ENCODE assay signal across 26 cellular contexts in genomic region chr1:67759066-67759465, GRCh38.
DNase-seq lines count a peak whose midpoint lies in the region; ATAC-seq, FAIRE-seq and TF ChIP-seq lines count a peak whose summit lies in the region.
"Had no signal": no experiment of that assay in that cellular context is flagged by ENCODE, and none has a peak within 500 bp of the region (broad histone marks: within the 10 kb centered on the region; RNA-seq: fewer than 3 reads in every experiment).

No MANE protein-coding gene starts in this region.

- H3K18ac ChIP-seq in IMR-90 (ENCODE audit: low read depth, low read length), result peak overlapping the region; percentile 20; the same call in 1 of the 2 replicates

- peaks cover 7% of the 10 kb centered on the region for H3K4me1 Mint-ChIP-seq in T-helper 17 cell

- H3K36me3 ChIP-seq in IMR-90 (ENCODE audit: control insufficient read depth, insufficient read depth, low read length), result peaks cover 6% of the 10 kb centered on the region; the same call in 1 of the 2 replicates
- H3K36me3 ChIP-seq in K562 (ENCODE audit: control insufficient read depth, insufficient read depth, low read length), result no peaks in the 10 kb centered on the region
- no peaks in the 10 kb centered on the region for H3K36me3 ChIP-seq in lung (ENCODE audit: control insufficient read depth in 2 of 2, insufficient read depth in 2 of 2, low read length in 2 of 2)
- H3K36me3 ChIP-seq in thyroid gland, result no peaks in the 10 kb centered on the region
- no peaks in the 10 kb centered on the region for H3K36me3 ChIP-seq in prostate gland
- H3K36me3 ChIP-seq: SJCRH30 had no signal

- H3K9me1 ChIP-seq in IMR-90 (ENCODE audit: insufficient read depth, low read length), result peaks cover 30% of the 10 kb centered on the region
- H3K9me1 ChIP-seq in K562 (ENCODE audit: control insufficient read depth, insufficient read depth, low read length), result no peaks in the 10 kb centered on the region

- no peak overlapping the region for H4K5ac ChIP-seq in IMR-90 (ENCODE audit: low read depth, low read length)

- no peak for TF ChIP-seq RAD21 in IMR-90 (IDR thresholded peaks at IDR 0.05; ENCODE audit: low read length)
- TF ChIP-seq RAD21 in K562 (CRISPR knock-in tag; conservative IDR thresholded peaks at IDR 0.05 in 1 of 2, IDR thresholded peaks at IDR 0.05 in 1 of 2), result no peak

- no peak for DNase-seq in IMR-90
- no peak for DNase-seq in K562 (ENCODE audit: extremely low read depth in 1 of 4, low spot score in 3 of 4)
- DNase-seq in lung (ENCODE audit: low spot score), result no peak
- no peak for DNase-seq in thyroid gland
- no peak for DNase-seq in T-helper 17 cell
- no peak for DNase-seq in sciatic nerve (ENCODE audit: low spot score)
- no peak for DNase-seq in prostate gland (ENCODE audit: low spot score)
- DNase-seq: activated CD4-positive, alpha-beta T cell treated with anti-CD3 and anti-CD28 coated beads for 48 hours; activated naive CD4-positive, alpha-beta T cell treated with anti-CD3 and anti-CD28 coated beads for 36 hours; activated T-cell treated with anti-CD3 and anti-CD28 coated beads, Interleukin-2, amount 50 U/mL, for 72 hours; AML-193; amygdala; CD8-positive, alpha-beta T cell; foreskin melanocyte; Kasumi-1; naive B cell; NCI-H1048; NCI-H187 treated with DMSO at 0.1 percent for 48 hours; NCI-H345; right cardiac atrium; SJCRH30; T-helper 2 cell had no signal

- no peaks in the 10 kb centered on the region for H3K79me2 ChIP-seq in K562 (ENCODE audit: control insufficient read depth, insufficient read depth, low read length)

- H3K9me3 ChIP-seq in IMR-90 (ENCODE audit: control insufficient read depth, insufficient read depth, low read length) (no peaks in the 10 kb centered on the region), K562 (replicated peaks; ENCODE audit: control insufficient read depth, insufficient read depth, low read depth, low read length) (no peaks in the 10 kb centered on the region), lung (ENCODE audit: control insufficient read depth in 2 of 2, insufficient read depth in 1 of 2, low read length in 1 of 2) (no peaks in the 10 kb centered on the region), thyroid gland (no peaks in the 10 kb centered on the region), T-helper 17 cell (ENCODE audit: control insufficient read depth, low read length, poor library complexity, severe bottlenecking) (no peaks in the 10 kb centered on the region), prostate gland (no peaks in the 10 kb centered on the region)
- H3K9me3 ChIP-seq: SJCRH30 had no signal

- H3K27ac ChIP-seq in IMR-90 (ENCODE audit: insufficient read depth, low read length) (peak overlapping the region; percentile 1; the same call in 1 of the 2 replicates), K562 (ENCODE audit: extremely low read depth, low read depth, low read length) (no peak overlapping the region; the same call in 2 of the 3 replicates), lung (ENCODE audit: low read depth in 1 of 2, low read length in 1 of 2) (no peak overlapping the region), thyroid gland (peak overlapping the region; percentile 67 to 90 (median 80)), prostate gland (no peak overlapping the region)

- H3K14ac ChIP-seq in IMR-90 (replicated peaks; ENCODE audit: low read depth, low read length), result peak overlapping the region; percentile 61

- no peak overlapping the region for H3K27ac Mint-ChIP-seq in T-helper 17 cell
- H3K27ac Mint-ChIP-seq: activated naive CD4-positive, alpha-beta T cell treated with anti-CD3 and anti-CD28 coated beads for 36 hours; activated T-cell treated with anti-CD3 and anti-CD28 coated beads, Interleukin-2, amount 50 U/mL, for 72 hours; CD8-positive, alpha-beta T cell had no signal

- H3K4me1 ChIP-seq in IMR-90 (ENCODE audit: control insufficient read depth, insufficient read depth, low read length), result peaks cover 17% of the 10 kb centered on the region
- peaks cover 8 to 28% of the 10 kb centered on the region in 2 experiments for H3K4me1 ChIP-seq in K562 (replicated peaks in 1 of 2; ENCODE audit: control insufficient read depth in 2 of 2, insufficient read depth in 2 of 2, low read length in 2 of 2)
- H3K4me1 ChIP-seq in lung (ENCODE audit: control insufficient read depth in 2 of 2, insufficient read depth in 2 of 2, low read length in 2 of 2), result peaks cover 4 to 15% of the 10 kb centered on the region in 2 donors
- peaks cover 36 to 63% of the 10 kb centered on the region in 2 donors for H3K4me1 ChIP-seq in thyroid gland
- H3K4me1 ChIP-seq in prostate gland (replicated peaks), result peaks cover 6% of the 10 kb centered on the region

- ATAC-seq in IMR-90 (ENCODE audit: low read depth), result no peak
- ATAC-seq in K562, result peak; percentile 31
- peak; percentile 29 for ATAC-seq in lung (ENCODE audit: insufficient read depth, low FRiP score)
- ATAC-seq in T-helper 17 cell, result no peak
- ATAC-seq in sciatic nerve, result no peak
- ATAC-seq: activated T-cell treated with anti-CD3 and anti-CD28 coated beads, Interleukin-2, amount 50 U/mL, for 72 hours; CD8-positive, alpha-beta T cell had no signal

- peak; percentile 15 for FAIRE-seq in K562 (lab: Jason Lieb, UNC)
- FAIRE-seq: G401.6, HTR-8/SVneo, keratinocyte had no signal

- peak overlapping the region; percentile 55 for H2BK120ac ChIP-seq in IMR-90 (ENCODE audit: low read depth, low read length)

- H3K4me3 ChIP-seq in IMR-90 (ENCODE audit: insufficient read depth, low read depth, low read length) (no peak overlapping the region), K562 (no peak overlapping the region), lung (no peak overlapping the region), thyroid gland (replicated peaks in 1 of 3) (no peak overlapping the region), prostate gland (no peak overlapping the region)
- H3K4me3 ChIP-seq: PC-9, SJCRH30 had no signal

- POLR2A ChIA-PET in IMR-90 (lab: Charles Lee; ENCODE audit: unreplicated experiment) (no interaction called here), K562 (lab: Yijun Ruan, JAX) (interaction anchor here (1.1 to 3.1 kb wide), 4 partner anchors 70 to 90 kb away, joined by 3 to 52 read pairs (median 6); partner anchors contain the start of gene GADD45A)

- intact Hi-C loops in IMR-90 (cut with micrococcal nuclease), result no loop called here
- intact Hi-C loops in K562 (cut with micrococcal nuclease), result no loop called here
- intact Hi-C loops in thyroid gland (cut with DNase I), result loop anchor here (10.0 kb wide), 2 partner anchors 74 to 204 kb away; partner anchors contain the start of gene GADD45A
- intact Hi-C loops in sciatic nerve (cut with DNase I), result loop anchor here (10.0 kb wide), 1 partner anchor 74 kb away; the partner anchor contains the start of gene GADD45A
- intact Hi-C loops in prostate gland (cut with DNase I), result loop anchor here (10.0 kb wide), 1 partner anchor 324 kb away; the partner anchor contains the start of gene SERBP1

- H3K27me3 ChIP-seq in IMR-90 (ENCODE audit: control insufficient read depth, insufficient read depth, low read length) (no peaks in the 10 kb centered on the region), K562 (ENCODE audit: control insufficient read depth in 2 of 2, insufficient read depth in 2 of 2, low read length in 2 of 2) (no peaks in the 10 kb centered on the region), lung (ENCODE audit: control insufficient read depth, insufficient read depth) (no peaks in the 10 kb centered on the region), thyroid gland (no peaks in the 10 kb centered on the region), prostate gland (replicated peaks; ENCODE audit: insufficient read depth) (no peaks in the 10 kb centered on the region)
- H3K27me3 ChIP-seq: SJCRH30 had no signal

- H4K8ac ChIP-seq in IMR-90 (ENCODE audit: low read depth in 2 of 2, low read length in 2 of 2), result peak overlapping the region in 1 of 2 experiments; percentile 17; a peak in 1 of 4 replicates

- H4K91ac ChIP-seq in IMR-90 (ENCODE audit: insufficient read depth, low read depth, low read length), result peak overlapping the region; percentile 51

- in situ Hi-C loops in IMR-90 (cut with MboI; ENCODE audit: low sequenced_read_pairs) (loop anchor here (5.0 to 25.0 kb wide), 3 partner anchors 67 to 347 kb away; no protein-coding TSS in a partner anchor), K562 (cut with MboI) (no loop called here)

- H3K9ac ChIP-seq in IMR-90 (ENCODE audit: low read depth, low read length), result 0 out of 2 replicates have a peak overlapping the region, but pooled peaks have one; percentile 14
- H3K9ac ChIP-seq in K562 (ENCODE audit: insufficient read depth in 1 of 2, low read depth in 2 of 2, low read length in 2 of 2), result no peak overlapping the region

- no peak overlapping the region for H3K56ac ChIP-seq in IMR-90 (ENCODE audit: extremely low read depth, insufficient read depth, low read length)

- H3K4ac ChIP-seq in IMR-90 (ENCODE audit: low read depth, low read length), result peak overlapping the region; percentile 45

- peaks cover 19% of the 10 kb centered on the region; the same call in 1 of the 2 replicates for H4K20me1 ChIP-seq in IMR-90 (ENCODE audit: insufficient read depth, low read length)
- no peaks in the 10 kb centered on the region for H4K20me1 ChIP-seq in K562 (replicated peaks; ENCODE audit: control insufficient read depth, insufficient read depth, low read length)

- peak overlapping the region; percentile 79; the same call in 1 of the 3 replicates for H2BK15ac ChIP-seq in IMR-90 (ENCODE audit: low read depth, low read length)

- no CpG with 5 or more reads among the region's 3 CpGs for WGBS in IMR-90 (ENCODE audit: extremely low coverage in 2 of 2, insufficient read length in 1 of 2), 2 experiments
- 59% methylated on average over 3 of the region's 3 CpGs for WGBS in K562 (ENCODE audit: insufficient coverage, low coverage, missing lambda C conversion rate)
- 79 to 95% methylated on average over 3 of the region's 3 CpGs for WGBS in lung, 2 donors
- 65 to 68% methylated on average over 3 of the region's 3 CpGs for whole genome bisulfite sequencing in thyroid gland, 2 donors
- 85% methylated on average over 3 of the region's 3 CpGs for WGBS in prostate gland

- BruUV-seq in IMR-90 (replicated peaks; lab: Mats Ljungman, UMichigan), result no TSS peak
- no TSS peak for BruUV-seq in K562 (replicated peaks; lab: Mats Ljungman, UMichigan)

- H3K79me1 ChIP-seq in IMR-90 (ENCODE audit: low read depth in 1 of 2, low read length in 2 of 2), result peaks cover 54 to 86% of the 10 kb centered on the region in 2 experiments

- no peak overlapping the region for H2AFZ ChIP-seq in IMR-90 (replicated peaks; ENCODE audit: low read length, poor library complexity)
- H2AFZ ChIP-seq in K562 (ENCODE audit: low read depth, low read length), result peak overlapping the region; percentile 69; the same call in 1 of the 2 replicates
- H2AFZ ChIP-seq: PC-9 had no signal

- peak overlapping the region; percentile 65; the same call in 1 of the 2 replicates for H2BK20ac ChIP-seq in IMR-90 (ENCODE audit: low read depth, low read length)

- H2BK5ac ChIP-seq in IMR-90 (ENCODE audit: low read depth, low read length, poor library complexity, severe bottlenecking), result peak overlapping the region; percentile 55

- H3K4me2 ChIP-seq in IMR-90 (ENCODE audit: low read depth, low read length) (no peak overlapping the region), K562 (ENCODE audit: insufficient read depth, low read length) (no peak overlapping the region)
- H3K4me2 ChIP-seq: PC-9 had no signal

- H3K23ac ChIP-seq in IMR-90 (ENCODE audit: low read depth, low read length), result peak overlapping the region; percentile 69; the same call in 1 of the 2 replicates

- TF ChIP-seq CTCF in IMR-90 (conservative IDR thresholded peaks at IDR 0.05; ENCODE audit: low read depth, low read length), result no peak
- no peak for TF ChIP-seq CTCF in K562 (IDR thresholded peaks at IDR 0.05 in 2 of 3, conservative IDR thresholded peaks at IDR 0.05 in 1 of 3; ENCODE audit: insufficient read depth in 2 of 3, low read depth in 1 of 3, low read length in 3 of 3)
- TF ChIP-seq CTCF in lung (IDR thresholded peaks at IDR 0.05; ENCODE audit: control extremely low read depth, extremely low read depth), result no peak
- TF ChIP-seq CTCF in thyroid gland (IDR thresholded peaks at IDR 0.05), result no peak
- no peak for TF ChIP-seq CTCF in prostate gland (IDR thresholded peaks at IDR 0.05)

- dilution Hi-C loops in IMR-90 (cut with HindIII; ENCODE audit: low sequenced_read_pairs, unreplicated experiment), result no loop called here

- H3K36me3 Mint-ChIP-seq in T-helper 17 cell (ENCODE audit: low read depth), result no peaks in the 10 kb centered on the region
- H3K36me3 Mint-ChIP-seq: CD8-positive, alpha-beta T cell; naive B cell had no signal

- H2AK5ac ChIP-seq in IMR-90 (ENCODE audit: low read depth, low read length), result peak overlapping the region; percentile 67; the same call in 1 of the 2 replicates

- CTCF ChIA-PET in IMR-90 (lab: Yijun Ruan, JAX), result interaction anchor here (1.6 to 4.7 kb wide), 7 partner anchors 47 to 226 kb away, joined by 6 to 46 read pairs (median 10); no protein-coding TSS in a partner anchor
- CTCF ChIA-PET in K562 (lab: Yijun Ruan, JAX; ENCODE audit: low intra/inter-chr PET ratio), result interaction anchor here (0.9 to 3.9 kb wide), 5 partner anchors 197 to 227 kb away, joined by 4 to 37 read pairs (median 23); no protein-coding TSS in a partner anchor

- no peak overlapping the region for H3K4me3 Mint-ChIP-seq in T-helper 17 cell
- H3K4me3 Mint-ChIP-seq: activated naive CD4-positive, alpha-beta T cell treated with anti-CD3 and anti-CD28 coated beads for 36 hours; activated T-cell treated with anti-CD3 and anti-CD28 coated beads, Interleukin-2, amount 50 U/mL, for 72 hours; CD8-positive, alpha-beta T cell; naive B cell had no signal

- H2AK9ac ChIP-seq in IMR-90 (replicated peaks; ENCODE audit: low read depth, low read length, poor library complexity), result no peak overlapping the region

- H3K27me3 Mint-ChIP-seq in T-helper 17 cell, result peaks cover 41% of the 10 kb centered on the region

- TF ChIP-seq POLR2A in IMR-90 (IDR thresholded peaks at IDR 0.05; ENCODE audit: low read depth, low read length), result no peak
- TF ChIP-seq POLR2A in K562 (conservative IDR thresholded peaks at IDR 0.05), result no peak
- no peak for TF ChIP-seq POLR2A in thyroid gland (IDR thresholded peaks at IDR 0.05)
- TF ChIP-seq POLR2A in prostate gland (IDR thresholded peaks at IDR 0.05), result no peak

- TF ChIP-seq EP300 in K562 (IDR thresholded peaks at IDR 0.05; ENCODE audit: low read length), result no peak

Comparison
In these comparisons a context has a peak if more than half of its experiments do, and no peak if none do; other contexts are left out.
1. ATAC-seq: peak in K562 (single experiment) and lung (single experiment); none in IMR-90 (single experiment), T-helper 17 cell (single experiment) and sciatic nerve (single experiment).
2. H3K27ac ChIP-seq: peak in IMR-90 (single experiment) and thyroid gland (3 of 3); none in K562 (single experiment), lung (0 of 2) and prostate gland (0 of 2).
3. intact Hi-C loops: an anchor here in thyroid gland (10.0 kb wide), sciatic nerve (10.0 kb wide) and prostate gland (10.0 kb wide); none called in IMR-90 and K562.